Comparison of ENCODE assay signal across 8 cellular contexts in the genomic region with DNA sequence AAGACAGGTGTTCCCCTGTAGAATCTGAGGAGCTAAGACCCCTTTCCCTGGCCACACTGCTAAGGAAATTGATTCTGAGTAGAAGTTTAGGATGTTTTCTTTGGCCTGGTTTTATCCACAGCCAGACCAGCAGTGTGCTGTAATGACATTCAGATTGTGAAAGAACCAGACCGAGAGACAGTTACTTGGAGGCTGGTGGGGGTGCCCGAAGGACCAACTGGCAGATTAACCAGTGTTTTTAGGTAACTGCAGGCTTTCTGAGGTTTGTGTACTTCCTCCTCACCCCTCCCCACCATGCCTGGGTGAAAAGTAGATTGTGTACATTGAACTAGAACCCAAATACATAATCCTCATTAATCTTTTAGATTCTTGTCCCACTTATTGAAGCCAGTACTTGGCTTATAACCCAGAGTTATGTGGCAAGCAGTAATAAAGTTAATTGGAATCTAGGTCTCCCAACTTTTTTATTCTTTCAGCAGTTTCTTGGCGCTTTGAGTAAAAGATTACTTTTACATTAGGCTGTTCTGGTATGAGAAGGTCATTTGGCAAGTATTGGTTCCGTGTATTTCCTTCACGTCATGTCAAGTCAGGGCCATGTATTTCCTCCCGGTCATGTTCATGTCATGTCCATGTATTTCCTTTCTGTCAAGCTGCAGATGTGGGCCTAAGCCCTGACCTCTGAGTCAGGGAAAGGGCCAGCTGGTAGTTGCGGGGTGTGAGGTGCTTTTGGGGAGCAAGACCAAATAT.
DNase-seq lines count a peak whose midpoint lies in the region; ATAC-seq and TF ChIP-seq lines count a peak whose summit lies in the region.

No MANE protein-coding gene starts in this region.

- H3K36me3 ChIP-seq in HUES6 (ENCODE audit: control insufficient read depth, insufficient read depth, low read length) (peaks cover 5% of the 10 kb centered on the region), iPS-15b (ENCODE audit: control insufficient read depth, insufficient read depth, low read length) (no peaks in the 10 kb centered on the region), spleen (peaks cover 0 to 43% (median 2%) of the 10 kb centered on the region in 6 donors)

- intact Hi-C loops in spleen (cut with DNase I; ENCODE audit: low total_unique reads) = no loop called here

- H3K4me1 ChIP-seq in HUES6 (ENCODE audit: control insufficient read depth, insufficient read depth, low read length) (peaks cover 75% of the 10 kb centered on the region), iPS-15b (ENCODE audit: control insufficient read depth, insufficient read depth, low read length) (peaks cover 54% of the 10 kb centered on the region), spleen (peaks cover 43 to 99% (median 82%) of the 10 kb centered on the region in 6 donors)

- H3K27me3 ChIP-seq in HUES6 (ENCODE audit: control insufficient read depth, insufficient read depth, low read length) = no peaks in the 10 kb centered on the region
- H3K27me3 ChIP-seq in iPS-15b (ENCODE audit: control insufficient read depth, insufficient read depth, low read length) = no peaks in the 10 kb centered on the region
- H3K27me3 ChIP-seq in spleen (replicated peaks in 1 of 7) = no peaks in the 10 kb centered on the region

- TF ChIP-seq POLR2A in spleen (IDR thresholded peaks at IDR 0.05) = no peak

- no peaks in the 10 kb centered on the region for H3K9me3 ChIP-seq in HUES6 (ENCODE audit: control insufficient read depth, insufficient read depth, low read depth, low read length)
- no peaks in the 10 kb centered on the region for H3K9me3 ChIP-seq in iPS-15b (ENCODE audit: control insufficient read depth, insufficient read depth, low read length)
- no peaks in the 10 kb centered on the region for H3K9me3 ChIP-seq in spleen

- H3K27ac ChIP-seq in HUES6 (ENCODE audit: low read depth, low read length) (peak overlapping the region; percentile 75), angular gyrus (ENCODE audit: low read depth, low read length) (peak overlapping the region; percentile 96), spleen (peak overlapping the region; percentile 43 to 89 (median 78))

- ATAC-seq in HG03196 (IDR thresholded peaks at IDR 0.05; ENCODE audit: unreplicated experiment) = no peak
- ATAC-seq in GM18873 (IDR thresholded peaks at IDR 0.05; ENCODE audit: low FRiP score, unreplicated experiment) = no peak
- ATAC-seq in GM18517 (IDR thresholded peaks at IDR 0.05; ENCODE audit: unreplicated experiment) = no peak

- TF ChIP-seq CTCF in spleen (IDR thresholded peaks at IDR 0.05 in 8 of 11, conservative IDR thresholded peaks at IDR 0.05 in 3 of 11) = no peak

- no peak for DNase-seq in spleen
- DNase-seq in NCI-H2227 treated with DMSO at 0.1 percent for 48 hours (lab: John Stamatoyannopoulos, UW) = no peak

- H3K4me3 ChIP-seq in HUES6 (ENCODE audit: low read depth, low read length) (no peak overlapping the region), iPS-15b (ENCODE audit: low read depth, low read length) (no peak overlapping the region), spleen (no peak overlapping the region)

- WGBS in spleen, 5 donors = 31 to 43% (median 35%) methylated on average over 7 of the region's 7 CpGs

- H3K9ac ChIP-seq in HUES6 (ENCODE audit: low read length) = peak overlapping the region; percentile 87
- peak overlapping the region; percentile 66 for H3K9ac ChIP-seq in iPS-15b (ENCODE audit: low read depth, low read length)
